In genomic region chr1:228295981-228296380, GRCh38 we compare ENCODE assay signal across 8 cellular contexts.
"Had no signal": no experiment of that assay in that cellular context is flagged by ENCODE, and none has a peak within 500 bp of the region (broad histone marks: within the 10 kb centered on the region; RNA-seq: fewer than 3 reads in every experiment).

No MANE protein-coding gene starts in this region.

- H2AFZ ChIP-seq: GM23338 had no signal

- H3K4me2 ChIP-seq: GM23338 had no signal

- ATAC-seq: GM23338 had no signal

- DNase-seq: H9, HCEC 1CT, HFFc6, KBM-7 had no signal

- H3K4me3 ChIP-seq: GM23338 had no signal

- FAIRE-seq: H1, H54, HTR-8/SVneo had no signal
